1 cellular context compared by ENCODE assay signal in the genomic region with DNA sequence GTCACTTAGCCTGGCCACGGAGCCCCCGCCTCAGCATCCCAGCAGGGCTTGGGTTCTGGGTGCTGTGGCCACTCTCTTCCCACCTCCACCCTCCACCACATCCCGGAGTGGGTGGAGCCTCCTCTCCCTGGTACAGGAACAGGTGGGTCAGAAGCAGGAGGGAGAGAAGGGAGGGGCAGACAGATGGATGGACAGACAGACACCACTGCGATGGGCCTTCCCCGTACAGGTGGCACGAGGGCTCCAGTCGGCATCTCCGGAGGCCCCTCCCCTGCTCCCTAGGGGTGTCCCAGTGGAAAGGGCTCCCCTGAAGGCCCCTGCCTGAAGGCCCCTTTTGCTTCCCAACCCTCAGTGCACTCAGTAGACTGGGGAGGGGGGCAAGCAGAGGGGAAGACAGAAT.
TF ChIP-seq lines count a peak whose summit lies in the region.

No MANE protein-coding gene starts in this region.

TF ChIP-seq in IMR-90, 13 proteins besides CTCF, POLR2A, EP300 and RAD21 (continued from another document):
- TF ChIP-seq, protein P1, sequence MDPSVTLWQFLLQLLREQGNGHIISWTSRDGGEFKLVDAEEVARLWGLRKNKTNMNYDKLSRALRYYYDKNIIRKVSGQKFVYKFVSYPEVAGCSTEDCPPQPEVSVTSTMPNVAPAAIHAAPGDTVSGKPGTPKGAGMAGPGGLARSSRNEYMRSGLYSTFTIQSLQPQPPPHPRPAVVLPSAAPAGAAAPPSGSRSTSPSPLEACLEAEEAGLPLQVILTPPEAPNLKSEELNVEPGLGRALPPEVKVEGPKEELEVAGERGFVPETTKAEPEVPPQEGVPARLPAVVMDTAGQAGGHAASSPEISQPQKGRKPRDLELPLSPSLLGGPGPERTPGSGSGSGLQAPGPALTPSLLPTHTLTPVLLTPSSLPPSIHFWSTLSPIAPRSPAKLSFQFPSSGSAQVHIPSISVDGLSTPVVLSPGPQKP (IDR thresholded peaks at IDR 0.05; ENCODE audit: borderline replicate concordance, low read depth, low read length), result no peak
- TF ChIP-seq SMC3 (IDR thresholded peaks at IDR 0.05; ENCODE audit: low read depth, low read length), result no peak
- TF ChIP-seq CEBPB (IDR thresholded peaks at IDR 0.05; ENCODE audit: low read depth, low read length), result no peak
- no peak for TF ChIP-seq RCOR1 (IDR thresholded peaks at IDR 0.05; ENCODE audit: insufficient replicate concordance, low read length)
- TF ChIP-seq NFE2L2 (IDR thresholded peaks at IDR 0.05; ENCODE audit: low read depth, low read length), result no peak
